In the genomic region with DNA sequence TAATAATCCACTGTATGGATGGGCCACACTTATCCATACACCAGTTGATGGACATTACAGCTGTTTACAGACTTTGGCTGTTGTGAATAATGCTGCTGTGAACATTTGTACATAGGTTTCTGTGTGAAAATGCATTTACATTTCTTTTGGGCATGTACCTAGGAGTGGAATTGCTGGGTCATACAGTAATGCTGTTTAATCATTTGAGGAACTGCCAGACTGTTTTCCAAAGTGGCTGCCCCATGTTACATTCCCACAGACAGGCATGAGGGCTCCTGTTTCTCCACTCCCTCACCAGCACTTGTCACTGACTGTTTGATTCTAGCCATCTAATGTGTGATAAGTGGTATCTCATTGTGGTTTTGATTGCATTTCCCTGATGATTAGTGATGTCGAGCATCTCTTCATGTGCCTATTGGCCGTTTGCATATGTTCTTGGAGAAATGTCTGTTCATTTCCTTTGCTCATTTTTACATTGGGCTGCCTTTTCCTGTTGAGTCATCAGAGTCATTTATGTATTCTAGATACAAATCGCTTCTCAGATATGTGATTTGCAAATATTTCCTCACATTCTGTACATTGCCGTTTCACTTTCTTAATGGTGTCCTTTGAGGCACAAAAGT, we compare ENCODE assay signal across 18 cellular contexts. TPM values are rescaled to one million over a fixed set of nuclear protein-coding genes. Genes with fewer than 3 reads are reported as not detected.
DNase-seq lines count a peak whose midpoint lies in the region; ATAC-seq lines count a peak whose summit lies in the region.
"Had no signal": no experiment of that assay in that cellular context is flagged by ENCODE, and none has a peak within 500 bp of the region (broad histone marks: within the 10 kb centered on the region; RNA-seq: fewer than 3 reads in every experiment).

No MANE protein-coding gene starts in this region.

- peak; percentile 27 for ATAC-seq in T-helper 17 cell
- ATAC-seq in HG02642 (IDR thresholded peaks at IDR 0.05; ENCODE audit: poor library complexity, unreplicated experiment): no peak
- ATAC-seq: esophagus mucosa had no signal

- peaks cover 8% of the 10 kb centered on the region for H3K27me3 Mint-ChIP-seq in T-helper 17 cell
- no peaks in the 10 kb centered on the region for H3K27me3 Mint-ChIP-seq in T-helper 2 cell treated with Interferon-gamma antibody and Interleukin-4, amounts not matched to agents 5 μg/mL and 100 μg/mL, for 36 hours (ENCODE audit: low read depth)

- peaks cover 2% of the 10 kb centered on the region for H3K36me3 Mint-ChIP-seq in T-helper 17 cell (ENCODE audit: low read depth)
- H3K36me3 Mint-ChIP-seq in T-helper 2 cell treated with Interferon-gamma antibody and Interleukin-4, amounts not matched to agents 5 μg/mL and 100 μg/mL, for 36 hours (ENCODE audit: low read depth): no peaks in the 10 kb centered on the region

- peaks cover 11% of the 10 kb centered on the region for H3K9me3 Mint-ChIP-seq in T-helper 2 cell treated with Interferon-gamma antibody and Interleukin-4, amounts not matched to agents 5 μg/mL and 100 μg/mL, for 36 hours

- no peaks in the 10 kb centered on the region for H3K4me1 Mint-ChIP-seq in T-helper 17 cell
- H3K4me1 Mint-ChIP-seq in T-helper 2 cell treated with Interferon-gamma antibody and Interleukin-4, amounts not matched to agents 5 μg/mL and 100 μg/mL, for 36 hours (ENCODE audit: low read depth): peaks cover 8% of the 10 kb centered on the region

- DNase-seq in NOMO-1 treated with DMSO at 0.1 percent for 48 hours (lab: John Stamatoyannopoulos, UW; ENCODE audit: unreplicated experiment) (peak; percentile 40), NOMO-1 treated with dmso at 0.1 percent for 144 hours (lab: John Stamatoyannopoulos, UW; ENCODE audit: unreplicated experiment) (no peak), GF-D8 (lab: John Stamatoyannopoulos, UW) (peak; percentile 66), T-helper 17 cell (no peak), kidney tubule cell (ENCODE audit: low spot score) (peak; percentile 41), AG20443 (ENCODE audit: low spot score) (no peak)
- no peak for DNase-seq in T-helper 2 cell treated with Interferon-gamma antibody and Interleukin-4, amounts not matched to agents 5 μg/mL and 100 μg/mL, for 36 hours (ENCODE audit: low spot score)
- DNase-seq: activated CD8-positive, alpha-beta memory T cell treated with anti-CD3 and anti-CD28 coated beads, Interleukin-2, amount 50 U/mL, for 48 hours; amygdala; colonic mucosa; NCI-H2029 treated with DMSO at 0.1 percent for 48 hours; NCI-H526; stimulated activated naive CD4-positive, alpha-beta T cell treated with Interleukin-2 at 50 U/mL for 16 hours; WERI-Rb-1 had no signal

- H3K4me3 Mint-ChIP-seq in T-helper 17 cell: no peak overlapping the region
- no peak overlapping the region for H3K4me3 Mint-ChIP-seq in T-helper 2 cell treated with Interferon-gamma antibody and Interleukin-4, amounts not matched to agents 5 μg/mL and 100 μg/mL, for 36 hours

- no peaks in the 10 kb centered on the region for H3K9me3 ChIP-seq in T-helper 17 cell (ENCODE audit: control insufficient read depth, low read length, poor library complexity, severe bottlenecking)
- H3K9me3 ChIP-seq: colonic mucosa, ovary, Peyer's patch had no signal

- no peak overlapping the region for H3K27ac Mint-ChIP-seq in T-helper 17 cell
- H3K27ac Mint-ChIP-seq in T-helper 2 cell treated with Interferon-gamma antibody and Interleukin-4, amounts not matched to agents 5 μg/mL and 100 μg/mL, for 36 hours: no peak overlapping the region

RNA-seq across cellular contexts. Expression of gene TMEM255B, which starts 12.8 kb away (rescaled TPM):
- 1 to 10 TPM in 1 of 2 donors, under 1 TPM in 1; 0.86 to 1.4 TPM for total RNA-seq in T-helper 17 cell

Comparison
In these comparisons a context has a peak if more than half of its experiments do, and no peak if none do; other contexts are left out.
1. DNase-seq: peak in NOMO-1 treated with DMSO at 0.1 percent for 48 hours (single experiment), GF-D8 (single experiment) and kidney tubule cell (single experiment); none in NOMO-1 treated with dmso at 0.1 percent for 144 hours (single experiment), T-helper 17 cell (0 of 3), T-helper 2 cell treated with Interferon-gamma antibody and Interleukin-4, amounts not matched to agents 5 μg/mL and 100 μg/mL, for 36 hours (single experiment) and AG20443 (single experiment).